In genomic region chr16:3963886-3964685, GRCh38 we compare ENCODE assay signal across 1 cellular context.
TF ChIP-seq lines count a peak whose summit lies in the region.

No MANE protein-coding gene starts in this region.

TF ChIP-seq in WTC11, 78 proteins besides CTCF, POLR2A, EP300 and RAD21 (continued from another document):
- TF ChIP-seq ZBTB43 (CRISPR knock-in tag; IDR thresholded peaks at IDR 0.05), result no peak
- TF ChIP-seq ZNF532 (CRISPR knock-in tag; IDR thresholded peaks at IDR 0.05; ENCODE audit: borderline replicate concordance), result no peak
- no peak for TF ChIP-seq NFATC4 (CRISPR knock-in tag; IDR thresholded peaks at IDR 0.05)
- TF ChIP-seq GRHL2 (CRISPR knock-in tag; IDR thresholded peaks at IDR 0.05; ENCODE audit: insufficient replicate concordance, severe bottlenecking), result no peak
- no peak for TF ChIP-seq ZNF423 (CRISPR knock-in tag; IDR thresholded peaks at IDR 0.05)
- TF ChIP-seq FOXK1 (CRISPR knock-in tag; IDR thresholded peaks at IDR 0.05), result no peak
- no peak for TF ChIP-seq IRF1 (CRISPR knock-in tag; IDR thresholded peaks at IDR 0.05)
